Comparison of ENCODE assay signal across 1 cellular context in genomic region chr2:169328785-169329184, GRCh38.
TF ChIP-seq lines count a peak whose summit lies in the region.

No MANE protein-coding gene starts in this region.

TF ChIP-seq in K562, 482 proteins besides CTCF, POLR2A, EP300 and RAD21:
- TF ChIP-seq CUX1 (CRISPR knock-in tag; IDR thresholded peaks at IDR 0.05) = no peak
- TF ChIP-seq COPS2 (conservative IDR thresholded peaks at IDR 0.05) = no peak
- no peak for TF ChIP-seq BRCA1 (IDR thresholded peaks at IDR 0.05)
- TF ChIP-seq BRCA1 (CRISPR knock-in tag; IDR thresholded peaks at IDR 0.05) = no peak
- TF ChIP-seq LEF1 (IDR thresholded peaks at IDR 0.05) = no peak
- no peak; the same call in 1 of the 2 replicates for TF ChIP-seq CEBPG (CRISPR knock-in tag; IDR thresholded peaks at IDR 0.05)
- no peak for TF ChIP-seq CEBPG (tag; conservative IDR thresholded peaks at IDR 0.05 in 1 of 2, IDR thresholded peaks at IDR 0.05 in 1 of 2)
- TF ChIP-seq HIVEP1 (CRISPR knock-in tag; IDR thresholded peaks at IDR 0.05) = no peak
- no peak for TF ChIP-seq SRSF3 (IDR thresholded peaks at IDR 0.05; ENCODE audit: insufficient read depth, low read length)
- no peak for TF ChIP-seq NEUROD1 (IDR thresholded peaks at IDR 0.05; ENCODE audit: borderline replicate concordance, low read depth, low read length, partially characterized antibody)
- TF ChIP-seq OTX1 (CRISPR knock-in tag; IDR thresholded peaks at IDR 0.05) = no peak
- TF ChIP-seq SP1 (CRISPR knock-in tag; IDR thresholded peaks at IDR 0.05) = no peak
- no peak for TF ChIP-seq ZBTB33 (CRISPR knock-in tag; IDR thresholded peaks at IDR 0.05)
- no peak for TF ChIP-seq TAF7 (tag; IDR thresholded peaks at IDR 0.05)
- TF ChIP-seq KDM1A (IDR thresholded peaks at IDR 0.05) = 0 out of 4 replicates have a peak, but pooled peaks of 1 of the 2 experiments have one; percentile 21
- no peak for TF ChIP-seq TCF15 (CRISPR knock-in tag; IDR thresholded peaks at IDR 0.05)
- TF ChIP-seq TBP (optimal IDR thresholded peaks at IDR 0.05; ENCODE audit: low read depth, low read length) = no peak
- TF ChIP-seq ELK1 (CRISPR knock-in tag; IDR thresholded peaks at IDR 0.05) = no peak
- no peak for TF ChIP-seq FOXA1 (IDR thresholded peaks at IDR 0.05; ENCODE audit: borderline replicate concordance)
- no peak for TF ChIP-seq NUFIP1 (IDR thresholded peaks at IDR 0.05; ENCODE audit: partially characterized antibody)
- no peak for TF ChIP-seq ZNF263 (CRISPR knock-in tag; IDR thresholded peaks at IDR 0.05; ENCODE audit: borderline replicate concordance)
- TF ChIP-seq ZNF407 (IDR thresholded peaks at IDR 0.05; ENCODE audit: low read depth) = no peak
- TF ChIP-seq MAFK (IDR thresholded peaks at IDR 0.05; ENCODE audit: low read length) = no peak
- no peak for TF ChIP-seq ATF7 (IDR thresholded peaks at IDR 0.05)
- no peak for TF ChIP-seq ZHX1 (conservative IDR thresholded peaks at IDR 0.05; ENCODE audit: low read length)
- peak; percentile 83 for TF ChIP-seq RBM25 (IDR thresholded peaks at IDR 0.05; ENCODE audit: low read depth, low read length, severe bottlenecking)
- 0 out of 2 replicates have a peak, but pooled peaks have one; percentile 25 for TF ChIP-seq ADNP (tag; IDR thresholded peaks at IDR 0.05)
- no peak for TF ChIP-seq MCM7 (IDR thresholded peaks at IDR 0.05)
- TF ChIP-seq TCF7L2 (IDR thresholded peaks at IDR 0.05; ENCODE audit: low read depth, low read length) = no peak
- TF ChIP-seq BRD4 (IDR thresholded peaks at IDR 0.05) = no peak
- no peak for TF ChIP-seq GTF2B (IDR thresholded peaks at IDR 0.05; ENCODE audit: extremely low read depth, insufficient read length)
- TF ChIP-seq ZBED1 (IDR thresholded peaks at IDR 0.05) = no peak
- 0 out of 2 replicates have a peak, but pooled peaks have one; percentile 11 for TF ChIP-seq BCOR (IDR thresholded peaks at IDR 0.05)
- TF ChIP-seq ZNF280B (CRISPR knock-in tag; IDR thresholded peaks at IDR 0.05) = no peak
